29 cellular contexts compared by ENCODE assay signal in genomic region chr4:127204326-127204725, GRCh38.
"Had no signal": no experiment of that assay in that cellular context is flagged by ENCODE, and none has a peak within 500 bp of the region (broad histone marks: within the 10 kb centered on the region; RNA-seq: fewer than 3 reads in every experiment).

No MANE protein-coding gene starts in this region.

- H3K36me3 ChIP-seq: esophagus squamous epithelium, gastrocnemius medialis, lower lobe of right lung, neutrophil, prostate gland, sigmoid colon, thoracic aorta, tibial nerve, upper lobe of right lung, uterus had no signal

- FAIRE-seq: endometrium, keratinocyte had no signal

- H3K4me1 Mint-ChIP-seq: memory B cell; mesothelial cell of epicardium; naive B cell; neural crest cell; stimulated activated naive B cell treated with anti-CD40 and anti-IgM and Interleukin-4, amounts not matched to agents 10 μg/mL and 1 μg/mL and 100 μg/mL, for 72 hours had no signal

- H3K27ac ChIP-seq: esophagus squamous epithelium, gastrocnemius medialis, lower lobe of right lung, neutrophil, prostate gland, sigmoid colon, thoracic aorta, tibial nerve, upper lobe of right lung, uterus had no signal

- H3K4me3 ChIP-seq: coronary artery, esophagus squamous epithelium, gastrocnemius medialis, lower lobe of right lung, mucosa of descending colon, prostate gland, sigmoid colon, thoracic aorta, tibial nerve, upper lobe of right lung, uterus had no signal

- DNase-seq: dermis blood vessel endothelial cell; effector memory CD4-positive, alpha-beta T cell; erythroblast; esophagus squamous epithelium; gastrocnemius medialis; head of caudate nucleus; left ventricle myocardium superior; lower lobe of right lung; mucosa of descending colon; naive B cell; right cardiac atrium; sigmoid colon; stimulated activated CD4-positive, alpha-beta T cell treated with anti-CD3 and anti-CD28 coated beads, Interleukin-15, amount 100 ng/mL, for 24 hours; stimulated activated CD4-positive, alpha-beta T cell treated with anti-CD3 and anti-CD28 coated beads, Interleukin-2, amount 100 ng/mL, for 48 hours; stimulated activated naive B cell treated with anti-CD40 and anti-IgM and Interleukin-4, amounts not matched to agents 10 μg/mL and 1 μg/mL and 100 μg/mL, for 72 hours; upper lobe of right lung; uterus had no signal

- ATAC-seq: gastrocnemius medialis; left ventricle myocardium superior; lower lobe of right lung; mucosa of descending colon; natural killer cell treated with Interleukin-12 subunit alpha and Interleukin-12 subunit beta and Interleukin-15 and Interleukin-18, amount 100 ng/mL, for 72 hours; right cardiac atrium; stimulated activated naive B cell treated with anti-CD40 and anti-IgM and Interleukin-4, amounts not matched to agents 10 μg/mL and 1 μg/mL and 100 μg/mL, for 72 hours; upper lobe of right lung had no signal

- H3K27me3 Mint-ChIP-seq: memory B cell; naive B cell; natural killer cell treated with Interleukin-12 subunit alpha and Interleukin-12 subunit beta and Interleukin-15 and Interleukin-18, amount 100 ng/mL, for 72 hours; stimulated activated naive B cell treated with anti-CD40 and anti-IgM and Interleukin-4, amounts not matched to agents 10 μg/mL and 1 μg/mL and 100 μg/mL, for 72 hours; stimulated activated naive CD8-positive, alpha-beta T cell treated with anti-CD3 and anti-CD28 coated beads, Interleukin-15, Interleukin-2, amounts not matched to agents 100 ng/mL and 50 ng/mL, for 24 hours had no signal

- H3K36me3 Mint-ChIP-seq: memory B cell; mesothelial cell of epicardium; naive B cell; natural killer cell treated with Interleukin-12 subunit alpha and Interleukin-12 subunit beta and Interleukin-15 and Interleukin-18, amount 100 ng/mL, for 72 hours; stimulated activated naive B cell treated with anti-CD40 and anti-IgM and Interleukin-4, amounts not matched to agents 10 μg/mL and 1 μg/mL and 100 μg/mL, for 72 hours had no signal

- H3K4me1 ChIP-seq: esophagus squamous epithelium, gastrocnemius medialis, lower lobe of right lung, prostate gland, sigmoid colon, tibial nerve, upper lobe of right lung, uterus had no signal

- H3K27ac Mint-ChIP-seq: memory B cell; mesothelial cell of epicardium; natural killer cell treated with Interleukin-12 subunit alpha and Interleukin-12 subunit beta and Interleukin-15 and Interleukin-18, amount 100 ng/mL, for 72 hours; stimulated activated naive B cell treated with anti-CD40 and anti-IgM and Interleukin-4, amounts not matched to agents 10 μg/mL and 1 μg/mL and 100 μg/mL, for 72 hours; stimulated activated naive CD8-positive, alpha-beta T cell treated with anti-CD3 and anti-CD28 coated beads, Interleukin-15, Interleukin-2, amounts not matched to agents 100 ng/mL and 50 ng/mL, for 24 hours had no signal

- H3K27me3 ChIP-seq: esophagus squamous epithelium, gastrocnemius medialis, neutrophil, sigmoid colon, tibial nerve, upper lobe of right lung, uterus had no signal

- H3K9me3 ChIP-seq: esophagus squamous epithelium, gastrocnemius medialis, lower lobe of right lung, neutrophil, prostate gland, sigmoid colon, thoracic aorta, upper lobe of right lung, uterus had no signal

- H3K4me3 Mint-ChIP-seq: memory B cell; mesothelial cell of epicardium; naive B cell; natural killer cell treated with Interleukin-12 subunit alpha and Interleukin-12 subunit beta and Interleukin-15 and Interleukin-18, amount 100 ng/mL, for 72 hours; neural crest cell; stimulated activated naive B cell treated with anti-CD40 and anti-IgM and Interleukin-4, amounts not matched to agents 10 μg/mL and 1 μg/mL and 100 μg/mL, for 72 hours; stimulated activated naive CD8-positive, alpha-beta T cell treated with anti-CD3 and anti-CD28 coated beads, Interleukin-15, Interleukin-2, amounts not matched to agents 100 ng/mL and 50 ng/mL, for 24 hours had no signal
